Comparison of ENCODE assay signal across 9 cellular contexts in the genomic region with DNA sequence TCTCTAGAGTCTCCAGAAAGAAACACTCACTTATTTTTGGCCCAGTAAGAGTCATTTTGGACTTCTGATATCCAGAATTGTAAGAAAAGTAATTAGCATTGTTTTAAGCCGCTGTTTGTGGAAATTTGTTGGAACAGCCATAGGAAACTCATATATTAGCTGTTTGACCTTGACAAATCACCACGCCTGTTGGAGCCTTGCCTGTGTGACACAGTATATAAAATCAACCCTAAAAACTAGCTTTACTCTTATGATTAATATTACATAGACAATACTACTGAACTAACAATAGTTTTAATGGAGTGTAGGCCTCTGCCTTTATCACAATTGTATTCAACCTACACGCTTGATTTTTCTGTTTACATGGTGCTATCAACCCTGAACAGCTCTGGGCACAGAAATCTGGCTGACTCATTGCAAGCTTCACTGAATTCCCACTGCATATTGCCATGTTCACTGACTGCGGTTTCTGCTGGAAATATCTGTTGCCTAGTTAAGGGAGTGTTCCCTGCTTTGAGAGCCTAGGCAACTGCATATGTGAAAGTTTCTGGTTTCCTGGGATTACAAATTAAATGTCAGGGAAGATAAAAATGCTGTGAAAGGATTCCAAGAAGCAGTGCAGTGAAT.
A peak's percentile ranks its signal among the peaks of the same experiment; 100 is the strongest.
DNase-seq lines count a peak whose midpoint lies in the region; ATAC-seq and TF ChIP-seq lines count a peak whose summit lies in the region.
"Had no signal": no experiment of that assay in that cellular context is flagged by ENCODE, and none has a peak within 500 bp of the region (broad histone marks: within the 10 kb centered on the region; RNA-seq: fewer than 3 reads in every experiment).

No MANE protein-coding gene starts in this region.

- TF ChIP-seq POLR2A in breast epithelium (IDR thresholded peaks at IDR 0.05) = no peak
- TF ChIP-seq POLR2A in vagina (IDR thresholded peaks at IDR 0.05) = no peak

- intact Hi-C loops in MCF 10A (cut with micrococcal nuclease) (no loop called here), breast epithelium (cut with DNase I; ENCODE audit: low total_unique reads) (no loop called here), vagina (cut with DNase I) (no loop called here)

- H3K9me3 ChIP-seq in breast epithelium (no peaks in the 10 kb centered on the region), vagina (no peaks in the 10 kb centered on the region)

- no peak overlapping the region for H3K4me3 Mint-ChIP-seq in MCF 10A (ENCODE audit: unreplicated experiment)
- H3K4me3 Mint-ChIP-seq: naive thymus-derived CD4-positive, alpha-beta T cell had no signal

- peak overlapping the region; percentile 63 for H3K27ac Mint-ChIP-seq in MCF 10A (ENCODE audit: low read depth, unreplicated experiment)
- H3K27ac Mint-ChIP-seq: naive thymus-derived CD4-positive, alpha-beta T cell had no signal

- no peaks in the 10 kb centered on the region for H3K4me1 ChIP-seq in breast epithelium
- peaks cover 14% of the 10 kb centered on the region for H3K4me1 ChIP-seq in vagina

- peaks cover 5% of the 10 kb centered on the region for H3K4me1 Mint-ChIP-seq in MCF 10A (ENCODE audit: insufficient read depth, unreplicated experiment)
- H3K4me1 Mint-ChIP-seq: naive thymus-derived CD4-positive, alpha-beta T cell had no signal

- H3K27ac ChIP-seq in breast epithelium (no peak overlapping the region), vagina (peak overlapping the region; percentile 2)

- DNase-seq in MCF 10A (ENCODE audit: unreplicated experiment) = peak; percentile 54
- no peak for DNase-seq in breast epithelium (ENCODE audit: low spot score in 2 of 2)
- DNase-seq in cardiac fibroblast (ENCODE audit: low read depth in 2 of 2) = peak; percentile 48 to 85
- peak; percentile 43 for DNase-seq in medulla oblongata (ENCODE audit: extremely low spot score)
- DNase-seq in vagina (ENCODE audit: extremely low spot score in 2 of 2) = no peak
- no peak for DNase-seq in GM20000 (ENCODE audit: low spot score)
- DNase-seq: naive thymus-derived CD4-positive, alpha-beta T cell had no signal

- no peak overlapping the region for H3K4me3 ChIP-seq in breast epithelium
- no peak overlapping the region for H3K4me3 ChIP-seq in cardiac fibroblast (replicated peaks in 1 of 2; ENCODE audit: low read depth in 2 of 2, low read length in 2 of 2)
- H3K4me3 ChIP-seq in vagina = no peak overlapping the region

- H3K27me3 ChIP-seq in breast epithelium (no peaks in the 10 kb centered on the region), vagina (no peaks in the 10 kb centered on the region)

- CTCF ChIA-PET in MCF 10A (lab: Yijun Ruan, JAX) = interaction anchor here (0.5 to 0.7 kb wide), 2 partner anchors 271 to 509 kb away, joined by 3 read pairs; no protein-coding TSS in a partner anchor

- H3K36me3 ChIP-seq in breast epithelium (no peaks in the 10 kb centered on the region), vagina (no peaks in the 10 kb centered on the region)

- peaks cover 7% of the 10 kb centered on the region for H3K9me3 Mint-ChIP-seq in MCF 10A (ENCODE audit: unreplicated experiment)

- no peaks in the 10 kb centered on the region for H3K36me3 Mint-ChIP-seq in MCF 10A (ENCODE audit: insufficient read depth, unreplicated experiment)
- H3K36me3 Mint-ChIP-seq: naive thymus-derived CD4-positive, alpha-beta T cell had no signal

- no TSS peak for BruUV-seq in MCF 10A (replicated peaks; lab: Mats Ljungman, UMichigan)

- ATAC-seq in HG02610 (IDR thresholded peaks at IDR 0.05; ENCODE audit: unreplicated experiment) = no peak
- ATAC-seq in activated CD4-positive, CD25-positive, alpha-beta regulatory T cell treated with anti-CD3 and anti-CD28 coated beads, Interleukin-2, amount 50 U/mL, for 24 hours = no peak
- ATAC-seq: naive thymus-derived CD4-positive, alpha-beta T cell had no signal

- no peak for TF ChIP-seq CTCF in MCF 10A (IDR thresholded peaks at IDR 0.05; ENCODE audit: unreplicated experiment)
- TF ChIP-seq CTCF in breast epithelium (IDR thresholded peaks at IDR 0.05) = no peak
- no peak for TF ChIP-seq CTCF in cardiac fibroblast (IDR thresholded peaks at IDR 0.05; ENCODE audit: low read depth, low read length)
- no peak for TF ChIP-seq CTCF in vagina (IDR thresholded peaks at IDR 0.05)
- no peak for TF ChIP-seq CTCF in GM20000 (IDR thresholded peaks at IDR 0.05; ENCODE audit: extremely low read depth, missing control alignments)

- POLR2A ChIA-PET in MCF 10A (lab: Yijun Ruan, JAX) = interaction anchor here (0.9 kb wide), 1 partner anchor 139 kb away, joined by 3 read pairs; no protein-coding TSS in a partner anchor

- no peaks in the 10 kb centered on the region for H3K27me3 Mint-ChIP-seq in MCF 10A (ENCODE audit: insufficient read depth, unreplicated experiment)
- H3K27me3 Mint-ChIP-seq: naive thymus-derived CD4-positive, alpha-beta T cell had no signal

Comparison
In these comparisons a context has a peak if more than half of its experiments do, and no peak if none do; other contexts are left out.
1. DNase-seq: peak in MCF 10A (single experiment), cardiac fibroblast (2 of 2) and medulla oblongata (single experiment); none in breast epithelium (0 of 2), vagina (0 of 2) and GM20000 (single experiment).